Comparison of ENCODE assay signal across 8 cellular contexts in genomic region chr17:41918392-41919164, GRCh38. TPM values are rescaled to one million over a fixed set of nuclear protein-coding genes. Genes with fewer than 3 reads are reported as not detected.
DNase-seq lines count a peak whose midpoint lies in the region; ATAC-seq and TF ChIP-seq lines count a peak whose summit lies in the region.

ACLY (minus strand) TSS chr17:41918951; CDS start chr17:41913873, 5,078 bp downstream.

- peaks cover 30% of the 10 kb centered on the region for H3K4me1 ChIP-seq in fibroblast of lung (ENCODE audit: control insufficient read depth, extremely low read depth, insufficient read depth, low read length)

- H3K36me3 ChIP-seq in KOPT-K1 (ENCODE audit: insufficient read depth, low read length) (peaks cover 36% of the 10 kb centered on the region), fibroblast of lung (ENCODE audit: control insufficient read depth, insufficient read depth, low read length) (peaks cover 5% of the 10 kb centered on the region)

- DNase-seq in DMS53 treated with DMSO at 0.1 percent for 48 hours (lab: John Stamatoyannopoulos, UW; ENCODE audit: unreplicated experiment) = peak; percentile 90
- DNase-seq in RPMI8226 = peak; percentile 99
- DNase-seq in activated T-helper 1 cell treated with anti-CD3 and anti-CD28 coated beads, Interleukin-2, amount 50 U/mL, for 16 hours (ENCODE audit: low read depth in 1 of 2, low spot score in 1 of 2) = peak; percentile 86 to 94
- peak; percentile 94 to 96 for DNase-seq in fibroblast of lung (ENCODE audit: low read depth in 2 of 2)
- DNase-seq in naive thymus-derived CD8-positive, alpha-beta T cell = peak; percentile 89 to 96 (median 93)
- peak; percentile 85 to 94 (median 90) for DNase-seq in stimulated activated naive CD4-positive, alpha-beta T cell (lab: John Stamatoyannopoulos, UW)

- H3K9ac ChIP-seq in fibroblast of lung (ENCODE audit: insufficient read depth, low read length) = peak within 1 kb of the TSS; percentile 89

- H3K4me2 ChIP-seq in fibroblast of lung (ENCODE audit: extremely low read depth, insufficient read depth, low read length) = peak within 1 kb of the TSS; percentile 91

- peak; percentile 94 for ATAC-seq in GM21737 (IDR thresholded peaks at IDR 0.05; ENCODE audit: unreplicated experiment)
- ATAC-seq in naive thymus-derived CD8-positive, alpha-beta T cell = peak; percentile 97 to 99

- POLR2A ChIA-PET in naive thymus-derived CD8-positive, alpha-beta T cell (lab: Charles Lee) = interaction anchor here (0.8 to 3.6 kb wide), 15 partner anchors 9 to 470 kb away, joined by 3 to 37 read pairs (median 4); partner anchors contain the start of genes CNP, DNAJC7, EIF1 and KLHL11

- peaks cover 16 to 43% (median 34%) of the 10 kb centered on the region in 4 donors for H3K4me1 Mint-ChIP-seq in naive thymus-derived CD8-positive, alpha-beta T cell

- H3K9me3 ChIP-seq in KOPT-K1 (ENCODE audit: insufficient read depth, low read length, poor library complexity, severe bottlenecking) = no peaks in the 10 kb centered on the region
- H3K9me3 ChIP-seq in fibroblast of lung (ENCODE audit: control insufficient read depth, insufficient read depth, low read depth, low read length) = no peaks in the 10 kb centered on the region

- no peaks in the 10 kb centered on the region for H3K27me3 ChIP-seq in fibroblast of lung (ENCODE audit: control insufficient read depth, insufficient read depth, low read length)

- H4K20me1 ChIP-seq in fibroblast of lung (ENCODE audit: control insufficient read depth, extremely low read depth, insufficient read depth, low read length) = no peaks in the 10 kb centered on the region

- TF ChIP-seq CTCF in fibroblast of lung (conservative IDR thresholded peaks at IDR 0.05 in 1 of 2, IDR thresholded peaks at IDR 0.05 in 1 of 2; ENCODE audit: low read depth in 1 of 2, low read length in 2 of 2) = no peak

- H3K79me2 ChIP-seq in fibroblast of lung (ENCODE audit: control insufficient read depth, insufficient read depth, low read length) = peaks cover 51% of the 10 kb centered on the region

- H3K27ac ChIP-seq in KOPT-K1 (ENCODE audit: low read depth, low read length, poor library complexity, severe bottlenecking) (peak within 1 kb of the TSS; percentile 93), fibroblast of lung (ENCODE audit: insufficient read depth, low read length) (peak within 1 kb of the TSS; percentile 90)

- peak within 1 kb of the TSS; percentile 87 for H2AFZ ChIP-seq in fibroblast of lung (ENCODE audit: low read length)

- peaks cover 0 to 3% (median 0%) of the 10 kb centered on the region in 3 donors for H3K36me3 Mint-ChIP-seq in naive thymus-derived CD8-positive, alpha-beta T cell

- H3K27ac Mint-ChIP-seq in naive thymus-derived CD8-positive, alpha-beta T cell = peak within 1 kb of the TSS in 9 of 10 donors; percentile 61 to 95 (median 89)

- no peaks in the 10 kb centered on the region for H3K9me3 Mint-ChIP-seq in naive thymus-derived CD8-positive, alpha-beta T cell

- H3K27me3 Mint-ChIP-seq in naive thymus-derived CD8-positive, alpha-beta T cell = no peaks in the 10 kb centered on the region

- peak within 1 kb of the TSS; percentile 85 to 95 (median 90) for H3K4me3 Mint-ChIP-seq in naive thymus-derived CD8-positive, alpha-beta T cell

- peak within 1 kb of the TSS; percentile 74 to 95 (median 84) for H3K4me3 ChIP-seq in fibroblast of lung (replicated peaks in 1 of 4; ENCODE audit: control extremely low read depth in 1 of 4, insufficient read depth in 1 of 4, low read depth in 3 of 4, low read length in 4 of 4)

RNA-seq across cellular contexts. Expression of gene ACLY, which starts in this region (rescaled TPM):
- 108 and 312 TPM in 2 replicates for total RNA-seq in fibroblast of lung
- 225 and 241 TPM in 2 replicates for polyA plus RNA-seq in fibroblast of lung
- polyA plus RNA-seq in fibroblast of lung (2012) = 183 and 200 TPM in 2 replicates
- 503 and 557 TPM in 2 replicates for polyA minus RNA-seq in fibroblast of lung (ENCODE audit: low replicate concordance)
- total RNA-seq in naive thymus-derived CD8-positive, alpha-beta T cell = 10 to 100 TPM; 69.9 to 79.3 TPM
- 10 to 100 TPM; 42.7 to 61.3 (median 50.1) TPM for polyA plus RNA-seq in naive thymus-derived CD8-positive, alpha-beta T cell

Comparison
In these comparisons a context has a peak if more than half of its experiments do, and no peak if none do; other contexts are left out.
1. Peak in every context shown above with its lines: DNase-seq, ATAC-seq, H3K4me3 ChIP-seq and H3K27ac ChIP-seq.